ENCODE assay signal across 22 cellular contexts in genomic region chr3:1026395-1026794, GRCh38.
"Had no signal": no experiment of that assay in that cellular context is flagged by ENCODE, and none has a peak within 500 bp of the region (broad histone marks: within the 10 kb centered on the region; RNA-seq: fewer than 3 reads in every experiment).

No MANE protein-coding gene starts in this region.

- H3K27me3 ChIP-seq: brain microvascular endothelial cell, colonic mucosa had no signal

- H3K36me3 ChIP-seq: brain microvascular endothelial cell, colonic mucosa had no signal

- DNase-seq: activated CD4-positive, alpha-beta memory T cell treated with anti-CD3 and anti-CD28 coated beads, Interleukin-2, amount 10 ng/mL, durations not matched to agents 7 days and 5 days; activated CD4-positive, alpha-beta T cell treated with anti-CD3 and anti-CD28 coated beads for 36 hours; activated CD4-positive, alpha-beta T cell treated with anti-CD3 and anti-CD28 coated beads, Interleukin-2, amount 10 ng/mL, durations not matched to agents 24 days and 14 days; activated CD4-positive, CD25-positive, alpha-beta regulatory T cell; activated CD4-positive, CD25-positive, alpha-beta regulatory T cell treated with anti-CD3 and anti-CD28 coated beads, Interleukin-2, amount 50 U/mL, for 72 hours; activated CD8-positive, alpha-beta memory T cell treated with anti-CD3 and anti-CD28 coated beads, Interleukin-2, amount 50 U/mL, for 48 hours; activated gamma-delta T cell; activated naive CD4-positive, alpha-beta T cell; activated naive CD4-positive, alpha-beta T cell treated with anti-CD3 and anti-CD28 coated beads, Interleukin-2, amount 10 ng/mL, durations not matched to agents 7 days and 5 days; activated naive CD8-positive, alpha-beta T cell treated with anti-CD3 and anti-CD28 coated beads, Interleukin-2, amount 10 ng/mL, durations not matched to agents 7 days and 5 days; activated T-cell treated with anti-CD3 and anti-CD28 coated beads for 4 hours; activated T-cell treated with anti-CD3 and anti-CD28 coated beads, Interleukin-2, amount 50 U/mL, for 24 hours; activated T-cell treated with anti-CD3 and anti-CD28 coated beads, Interleukin-2, amount 50 U/mL, for 72 hours; amniotic stem cell; anterior cingulate cortex; brain microvascular endothelial cell; colonic mucosa; effector CD8-positive, alpha-beta T cell; foreskin fibroblast; head of caudate nucleus; T-helper 2 cell had no signal

- H3K4me3 ChIP-seq: colonic mucosa had no signal

- H3K27ac ChIP-seq: brain microvascular endothelial cell, colonic mucosa, epithelial cell of prostate had no signal

- H3K9me3 ChIP-seq: colonic mucosa had no signal

- H3K4me1 ChIP-seq: colonic mucosa had no signal
